In the genomic region with DNA sequence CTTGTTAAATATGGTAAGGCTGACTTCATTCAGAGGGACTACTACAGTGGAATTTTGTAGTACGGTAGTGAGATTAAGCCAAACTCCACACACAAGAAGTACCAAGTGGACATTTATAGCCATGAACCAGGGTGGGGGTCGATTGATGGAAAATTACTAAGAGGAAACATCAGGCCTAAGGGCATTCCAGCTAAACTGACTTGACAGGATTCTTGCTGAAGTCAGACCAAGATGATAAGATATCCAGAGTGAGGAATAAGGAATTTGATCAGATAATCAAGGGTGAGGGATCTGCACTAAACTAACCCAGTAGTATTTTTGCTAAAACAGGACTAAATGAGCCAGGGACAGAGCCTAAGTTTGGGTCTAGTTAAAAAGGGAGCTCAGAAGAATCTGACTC, we compare ENCODE assay signal across 26 cellular contexts.
"Had no signal": no experiment of that assay in that cellular context is flagged by ENCODE, and none has a peak within 500 bp of the region (broad histone marks: within the 10 kb centered on the region; RNA-seq: fewer than 3 reads in every experiment).

No MANE protein-coding gene starts in this region.

- H3K27ac ChIP-seq: Peyer's patch, RWPE1, SJCRH30 had no signal

- DNase-seq: activated B cell treated with CpG ODN at 0.5 μM for 24 hours; activated CD4-positive, alpha-beta memory T cell treated with anti-CD3 and anti-CD28 coated beads for 36 hours; activated CD4-positive, alpha-beta T cell treated with anti-CD3 and anti-CD28 coated beads for 1 hour; activated CD4-positive, alpha-beta T cell treated with anti-CD3 and anti-CD28 coated beads, Interleukin-2, amount 10 ng/mL, durations not matched to agents 7 days and 5 days; activated CD8-positive, alpha-beta memory T cell treated with anti-CD3 and anti-CD28 coated beads for 24 hours; activated gamma-delta T cell; activated naive CD4-positive, alpha-beta T cell treated with anti-CD3 and anti-CD28 coated beads for 36 hours; activated T-cell treated with anti-CD3 and anti-CD28 coated beads for 4 hours; activated T-cell treated with anti-CD3 and anti-CD28 coated beads, Interleukin-2, amount 50 U/mL, for 48 hours; amygdala; cerebellar nuclear complex; Kasumi-1; NCI-H1048; NCI-H146; NCI-H187 treated with DMSO at 0.1 percent for 48 hours; NCI-H510A treated with DMSO at 0.1 percent for 48 hours; NCI-H69; NK-92 treated with Interleukin-12 subunit alpha and Interleukin-12 subunit beta, amount 100 ng/mL, for 24 hours; OCI-M1; Peyer's patch; Right ventricle myocardium superior; SJCRH30 had no signal

- H3K4me1 Mint-ChIP-seq: activated B cell treated with CpG ODN at 0.5 μM for 24 hours; activated CD4-positive, alpha-beta T cell treated with anti-CD3 and anti-CD28 coated beads, Interleukin-2, amount 10 ng/mL, durations not matched to agents 7 days and 5 days; activated T-helper 17 cell treated with anti-CD3 and anti-CD28 coated beads, Interleukin-2, amount 50 U/mL, for 72 hours had no signal

- H3K9me3 Mint-ChIP-seq: activated B cell treated with CpG ODN at 0.5 μM for 24 hours; activated CD4-positive, alpha-beta memory T cell treated with anti-CD3 and anti-CD28 coated beads for 36 hours; activated CD4-positive, alpha-beta T cell treated with anti-CD3 and anti-CD28 coated beads, Interleukin-2, amount 10 ng/mL, durations not matched to agents 7 days and 5 days; activated naive CD4-positive, alpha-beta T cell treated with anti-CD3 and anti-CD28 coated beads for 36 hours; activated T-helper 17 cell treated with anti-CD3 and anti-CD28 coated beads, Interleukin-2, amount 50 U/mL, for 72 hours; T-helper 1 cell treated with Interleukin-12 subunit alpha and Interleukin-12 subunit beta and Interleukin-4 antibody, amounts not matched to agents 30 μg/mL and 1 μg/mL, for 36 hours had no signal

- H3K27me3 ChIP-seq: Peyer's patch, SJCRH30 had no signal

- H3K27ac Mint-ChIP-seq: activated B cell treated with CpG ODN at 0.5 μM for 24 hours; activated CD4-positive, alpha-beta memory T cell treated with anti-CD3 and anti-CD28 coated beads for 36 hours; activated CD4-positive, alpha-beta T cell treated with anti-CD3 and anti-CD28 coated beads, Interleukin-2, amount 10 ng/mL, durations not matched to agents 7 days and 5 days; activated naive CD4-positive, alpha-beta T cell treated with anti-CD3 and anti-CD28 coated beads for 36 hours; activated naive CD8-positive, alpha-beta T cell; activated T-helper 17 cell treated with anti-CD3 and anti-CD28 coated beads, Interleukin-2, amount 50 U/mL, for 72 hours; T-helper 1 cell treated with Interleukin-12 subunit alpha and Interleukin-12 subunit beta and Interleukin-4 antibody, amounts not matched to agents 30 μg/mL and 1 μg/mL, for 36 hours had no signal

- H3K4me3 Mint-ChIP-seq: activated B cell treated with CpG ODN at 0.5 μM for 24 hours; activated CD4-positive, alpha-beta memory T cell treated with anti-CD3 and anti-CD28 coated beads for 36 hours; activated CD4-positive, alpha-beta T cell treated with anti-CD3 and anti-CD28 coated beads, Interleukin-2, amount 10 ng/mL, durations not matched to agents 7 days and 5 days; activated naive CD4-positive, alpha-beta T cell treated with anti-CD3 and anti-CD28 coated beads for 36 hours; activated naive CD8-positive, alpha-beta T cell; activated T-helper 17 cell treated with anti-CD3 and anti-CD28 coated beads, Interleukin-2, amount 50 U/mL, for 72 hours; T-helper 1 cell treated with Interleukin-12 subunit alpha and Interleukin-12 subunit beta and Interleukin-4 antibody, amounts not matched to agents 30 μg/mL and 1 μg/mL, for 36 hours had no signal

- H3K36me3 Mint-ChIP-seq: activated CD4-positive, alpha-beta memory T cell treated with anti-CD3 and anti-CD28 coated beads for 36 hours; activated naive CD8-positive, alpha-beta T cell had no signal

- H3K9me3 ChIP-seq: Peyer's patch, SJCRH30 had no signal

- H3K4me1 ChIP-seq: Peyer's patch had no signal

- ATAC-seq: activated T-helper 17 cell treated with anti-CD3 and anti-CD28 coated beads, Interleukin-2, amount 50 U/mL, for 72 hours had no signal

- H3K4me3 ChIP-seq: Peyer's patch, SJCRH30 had no signal

- H3K27me3 Mint-ChIP-seq: activated B cell treated with CpG ODN at 0.5 μM for 24 hours; activated CD4-positive, alpha-beta memory T cell treated with anti-CD3 and anti-CD28 coated beads for 36 hours; activated CD4-positive, alpha-beta T cell treated with anti-CD3 and anti-CD28 coated beads, Interleukin-2, amount 10 ng/mL, durations not matched to agents 7 days and 5 days; activated naive CD8-positive, alpha-beta T cell; activated T-helper 17 cell treated with anti-CD3 and anti-CD28 coated beads, Interleukin-2, amount 50 U/mL, for 72 hours had no signal

- H3K36me3 ChIP-seq: Peyer's patch, SJCRH30 had no signal
